In genomic region chr12:60021235-60021634, GRCh38 we compare ENCODE assay signal across 1 cellular context.
TF ChIP-seq lines count a peak whose summit lies in the region.

No MANE protein-coding gene starts in this region.

TF ChIP-seq in GM23338, 12 proteins besides CTCF, POLR2A, EP300 and RAD21 (continued from another document):
- TF ChIP-seq ZNF462 (CRISPR knock-in tag; IDR thresholded peaks at IDR 0.05) (no peak), JUNB (IDR thresholded peaks at IDR 0.05; ENCODE audit: unreplicated experiment) (no peak), STAT1 (IDR thresholded peaks at IDR 0.05; ENCODE audit: unreplicated experiment) (no peak), REST (IDR thresholded peaks at IDR 0.05; ENCODE audit: unreplicated experiment) (no peak), EZH2phosphoT487 (IDR thresholded peaks at IDR 0.05; ENCODE audit: unreplicated experiment) (no peak), POLR2AphosphoS5 (IDR thresholded peaks at IDR 0.05; ENCODE audit: low read depth) (no peak), ZNF331 (CRISPR knock-in tag; IDR thresholded peaks at IDR 0.05; ENCODE audit: low read depth) (no peak), CREB1 (CRISPR knock-in tag; IDR thresholded peaks at IDR 0.05; ENCODE audit: low read depth) (no peak), ETS1 (IDR thresholded peaks at IDR 0.05) (no peak), NANOG (IDR thresholded peaks at IDR 0.05; ENCODE audit: borderline replicate concordance) (no peak)
